23 cellular contexts compared by ENCODE assay signal in the genomic region with DNA sequence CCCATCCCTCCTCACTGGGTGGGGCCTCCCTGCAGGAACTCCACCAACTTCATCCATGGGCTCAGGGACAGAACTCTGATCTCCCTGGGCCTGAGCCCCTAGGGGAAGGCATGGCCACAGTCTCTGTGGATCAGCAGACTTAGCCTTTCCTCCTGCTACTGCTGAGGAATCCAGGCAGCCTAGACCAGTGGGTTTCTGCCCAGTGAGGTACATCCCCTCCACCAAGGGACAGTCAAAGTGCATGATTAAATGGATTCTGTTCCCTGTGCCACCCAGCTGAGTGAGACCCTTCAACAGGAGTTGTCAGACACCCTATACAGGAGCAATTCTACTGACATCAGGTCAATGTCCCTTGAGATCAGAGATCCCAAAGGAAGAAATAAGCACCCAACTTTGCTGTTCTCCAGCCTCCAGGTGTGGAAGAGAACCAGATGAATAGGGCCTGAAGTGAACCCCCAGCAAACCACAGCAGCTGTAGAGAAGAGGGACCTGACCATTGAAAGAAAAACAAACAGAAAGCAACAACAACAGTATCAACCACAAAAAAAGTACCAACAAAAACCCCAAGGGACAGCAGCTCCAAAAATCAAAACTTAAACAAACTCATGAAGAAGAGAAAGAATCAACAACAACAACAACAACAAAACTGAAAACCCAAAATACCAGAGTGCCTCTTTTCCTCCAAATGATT.
A peak's percentile ranks its signal among the peaks of the same experiment; 100 is the strongest.
DNase-seq lines count a peak whose midpoint lies in the region; ATAC-seq and TF ChIP-seq lines count a peak whose summit lies in the region.
"Had no signal": no experiment of that assay in that cellular context is flagged by ENCODE, and none has a peak within 500 bp of the region (broad histone marks: within the 10 kb centered on the region; RNA-seq: fewer than 3 reads in every experiment).

No MANE protein-coding gene starts in this region.

- H3K4me3 ChIP-seq in suprapubic skin, result no peak overlapping the region
- H3K4me3 ChIP-seq: heart left ventricle, smooth muscle cell, thoracic aorta had no signal

- H3K36me3 ChIP-seq in suprapubic skin, result no peaks in the 10 kb centered on the region
- H3K36me3 ChIP-seq: heart left ventricle, thoracic aorta had no signal

- no peaks in the 10 kb centered on the region for H3K27me3 ChIP-seq in suprapubic skin
- H3K27me3 ChIP-seq: heart left ventricle had no signal

- DNase-seq in amygdala (lab: John Stamatoyannopoulos, UW), result no peak
- DNase-seq in activated naive CD4-positive, alpha-beta T cell (lab: John Stamatoyannopoulos, UW), result no peak
- DNase-seq in suprapubic skin (ENCODE audit: low spot score in 2 of 2), result no peak
- DNase-seq: activated CD4-positive, alpha-beta T cell treated with anti-CD3 and anti-CD28 coated beads, Interleukin-2, amount 10 ng/mL, durations not matched to agents 24 days and 14 days; H7; heart left ventricle; mesendoderm; NCI-H146; NCI-H2171 treated with DMSO at 0.1 percent for 48 hours; NCI-H524 treated with DMSO at 0.1 percent for 48 hours; nucleus accumbens; stimulated activated CD4-positive, alpha-beta T cell treated with anti-CD3 and anti-CD28 coated beads, Interleukin-2, amount 100 ng/mL, for 48 hours; stimulated activated naive B cell treated with anti-CD40 and anti-IgM and Interleukin-4, amounts not matched to agents 10 μg/mL and 1 μg/mL and 100 μg/mL, for 72 hours had no signal

- no peak for TF ChIP-seq POLR2A in suprapubic skin (IDR thresholded peaks at IDR 0.05)

- TF ChIP-seq EP300 in suprapubic skin (IDR thresholded peaks at IDR 0.05), result no peak

- no peaks in the 10 kb centered on the region for H3K9me3 ChIP-seq in suprapubic skin

- ATAC-seq in GM18520 (IDR thresholded peaks at IDR 0.05; ENCODE audit: unreplicated experiment) (peak; percentile 40), GM19452 (IDR thresholded peaks at IDR 0.05; ENCODE audit: unreplicated experiment) (peak; percentile 49), HG02642 (IDR thresholded peaks at IDR 0.05; ENCODE audit: poor library complexity, unreplicated experiment) (peak; percentile 74), HG03432 (IDR thresholded peaks at IDR 0.05; ENCODE audit: unreplicated experiment) (peak; percentile 54), HG03565 (IDR thresholded peaks at IDR 0.05; ENCODE audit: unreplicated experiment) (no peak)
- ATAC-seq: activated naive CD4-positive, alpha-beta T cell treated with anti-CD3 and anti-CD28 coated beads, Interleukin-2, amount 50 U/mL, for 72 hours; heart left ventricle; SK-N-SH treated with all-trans-retinoic acid at 6 μM for 48 hours; stimulated activated naive B cell treated with anti-CD40 and anti-IgM and Interleukin-4, amounts not matched to agents 10 μg/mL and 1 μg/mL and 100 μg/mL, for 72 hours had no signal

- H3K27ac ChIP-seq in suprapubic skin, result no peak overlapping the region
- H3K27ac ChIP-seq: heart left ventricle, KMS-11, thoracic aorta had no signal

- TF ChIP-seq CTCF in suprapubic skin (IDR thresholded peaks at IDR 0.05), result no peak

- no peaks in the 10 kb centered on the region for H3K4me1 ChIP-seq in suprapubic skin
- H3K4me1 ChIP-seq: heart left ventricle had no signal
